In the genomic region with DNA sequence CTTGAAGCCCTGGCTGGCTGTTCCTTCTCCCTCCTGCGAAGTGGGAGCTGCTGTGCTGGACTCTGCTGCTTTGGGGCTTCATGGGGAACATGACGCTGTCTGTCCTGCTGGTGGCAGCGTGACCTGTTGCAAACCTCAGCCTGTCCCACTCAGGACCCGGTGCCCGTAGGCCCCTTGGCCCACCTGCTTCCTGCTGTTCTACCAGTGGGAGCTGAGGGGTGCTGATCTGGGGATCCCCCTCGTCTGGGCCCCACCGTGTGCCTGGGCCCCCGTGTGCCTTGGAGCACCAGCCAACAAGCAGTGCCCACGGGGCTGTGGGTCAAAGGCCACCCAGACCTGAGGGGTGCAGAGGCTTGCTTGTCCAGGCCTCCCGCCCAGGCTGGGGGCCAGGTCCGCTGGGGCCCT, we compare ENCODE assay signal across 1 cellular context.
TF ChIP-seq lines count a peak whose summit lies in the region.

No MANE protein-coding gene starts in this region.

TF ChIP-seq in HEK293, 187 proteins besides CTCF, POLR2A, EP300 and RAD21 (continued from another document):
- TF ChIP-seq, protein P1, sequence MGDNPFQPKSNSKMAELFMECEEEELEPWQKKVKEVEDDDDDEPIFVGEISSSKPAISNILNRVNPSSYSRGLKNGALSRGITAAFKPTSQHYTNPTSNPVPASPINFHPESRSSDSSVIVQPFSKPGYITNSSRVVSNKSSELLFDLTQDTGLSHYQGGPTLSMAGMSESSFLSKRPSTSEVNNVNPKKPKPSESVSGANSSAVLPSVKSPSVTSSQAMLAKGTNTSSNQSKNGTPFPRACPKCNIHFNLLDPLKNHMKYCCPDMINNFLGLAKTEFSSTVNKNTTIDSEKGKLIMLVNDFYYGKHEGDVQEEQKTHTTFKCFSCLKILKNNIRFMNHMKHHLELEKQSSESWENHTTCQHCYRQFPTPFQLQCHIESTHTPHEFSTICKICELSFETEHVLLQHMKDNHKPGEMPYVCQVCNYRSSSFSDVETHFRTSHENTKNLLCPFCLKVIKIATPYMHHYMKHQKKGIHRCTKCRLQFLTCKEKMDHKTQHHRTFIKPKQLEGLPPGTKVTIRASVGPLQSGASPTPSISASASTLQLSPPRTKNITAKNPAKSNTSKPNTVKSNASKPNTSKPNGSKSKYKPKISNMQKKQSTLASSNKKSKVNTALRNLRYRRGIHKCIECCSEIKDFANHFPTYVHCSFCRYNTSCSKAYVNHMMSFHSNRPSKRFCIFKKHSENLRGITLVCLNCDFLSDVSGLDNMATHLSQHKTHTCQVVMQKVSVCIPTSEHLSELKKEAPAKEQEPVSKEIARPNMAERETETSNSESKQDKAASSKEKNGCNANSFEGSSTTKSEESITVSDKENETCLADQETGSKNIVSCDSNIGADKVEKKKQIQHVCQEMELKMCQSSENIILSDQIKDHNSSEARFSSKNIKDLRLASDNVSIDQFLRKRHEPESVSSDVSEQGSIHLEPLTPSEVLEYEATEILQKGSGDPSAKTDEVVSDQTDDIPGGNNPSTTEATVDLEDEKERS (tag by site-specific recombination; IDR thresholded peaks at IDR 0.05), result no peak
- TF ChIP-seq TCF7L2 (IDR thresholded peaks at IDR 0.05; ENCODE audit: borderline replicate concordance, low read depth, low read length) (no peak), ZNF366 (tag by site-specific recombination; conservative IDR thresholded peaks at IDR 0.05) (no peak), SCRT1 (tag by site-specific recombination; IDR thresholded peaks at IDR 0.05; ENCODE audit: borderline replicate concordance) (peak; percentile 27; the same call in 1 of the 2 replicates), ZNF600 (tag by site-specific recombination; IDR thresholded peaks at IDR 0.05) (peak; percentile 51), ZNF571 (tag by site-specific recombination; IDR thresholded peaks at IDR 0.05) (no peak), SCRT2 (tag by site-specific recombination; IDR thresholded peaks at IDR 0.05) (peak; percentile 73; the same call in 1 of the 2 replicates), ZNF558 (tag by site-specific recombination; IDR thresholded peaks at IDR 0.05) (no peak), ZNF341 (tag by site-specific recombination; IDR thresholded peaks at IDR 0.05; ENCODE audit: low read depth) (peak; percentile 81), ZSCAN23 (tag by site-specific recombination; IDR thresholded peaks at IDR 0.05) (no peak), GLI4 (tag by site-specific recombination; IDR thresholded peaks at IDR 0.05) (no peak), ZNF266 (tag by site-specific recombination; IDR thresholded peaks at IDR 0.05; ENCODE audit: low read depth) (no peak)
- TF ChIP-seq, protein P2, sequence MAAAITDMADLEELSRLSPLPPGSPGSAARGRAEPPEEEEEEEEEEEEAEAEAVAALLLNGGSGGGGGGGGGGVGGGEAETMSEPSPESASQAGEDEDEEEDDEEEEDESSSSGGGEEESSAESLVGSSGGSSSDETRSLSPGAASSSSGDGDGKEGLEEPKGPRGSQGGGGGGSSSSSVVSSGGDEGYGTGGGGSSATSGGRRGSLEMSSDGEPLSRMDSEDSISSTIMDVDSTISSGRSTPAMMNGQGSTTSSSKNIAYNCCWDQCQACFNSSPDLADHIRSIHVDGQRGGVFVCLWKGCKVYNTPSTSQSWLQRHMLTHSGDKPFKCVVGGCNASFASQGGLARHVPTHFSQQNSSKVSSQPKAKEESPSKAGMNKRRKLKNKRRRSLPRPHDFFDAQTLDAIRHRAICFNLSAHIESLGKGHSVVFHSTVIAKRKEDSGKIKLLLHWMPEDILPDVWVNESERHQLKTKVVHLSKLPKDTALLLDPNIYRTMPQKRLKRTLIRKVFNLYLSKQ (tag by site-specific recombination; IDR thresholded peaks at IDR 0.05; ENCODE audit: borderline replicate concordance), result no peak
